ENCODE assay signal across 17 cellular contexts in the genomic region with DNA sequence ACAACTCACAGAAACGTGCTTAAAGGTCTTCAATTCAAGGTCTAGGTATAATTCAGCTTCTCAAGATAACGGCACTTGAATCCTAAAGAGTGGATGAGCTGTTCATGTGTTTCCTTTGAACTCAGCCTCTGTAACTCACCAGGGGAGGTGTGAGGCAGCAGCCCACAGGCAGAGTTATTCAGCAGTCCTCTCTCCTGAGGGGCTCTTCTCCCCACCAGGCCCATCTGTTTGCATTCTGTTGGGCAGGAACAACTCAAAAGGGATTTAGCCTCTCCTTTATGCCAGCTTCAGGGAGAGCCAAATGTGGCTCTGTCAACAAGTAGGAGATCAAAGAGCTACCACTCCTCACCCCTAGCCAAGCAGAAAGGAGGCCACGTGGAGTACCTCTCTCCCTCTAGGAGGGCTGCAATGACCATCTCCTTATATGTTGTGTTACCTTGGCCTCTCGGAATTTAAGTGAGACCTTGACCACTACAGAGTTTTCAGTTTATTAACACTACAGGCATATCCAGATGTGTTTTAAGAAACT.
"Had no signal": no experiment of that assay in that cellular context is flagged by ENCODE, and none has a peak within 500 bp of the region (broad histone marks: within the 10 kb centered on the region; RNA-seq: fewer than 3 reads in every experiment).

No MANE protein-coding gene starts in this region.

- H3K27ac ChIP-seq: esophagus muscularis mucosa, lower lobe of right lung, pancreas, stomach, upper lobe of right lung, VCaP had no signal

- FAIRE-seq: colon, pancreas had no signal

- H3K4me3 Mint-ChIP-seq: activated naive CD4-positive, alpha-beta T cell treated with anti-CD3 and anti-CD28 coated beads, Interleukin-2, amount 10 ng/mL, durations not matched to agents 7 days and 5 days; activated T-helper 17 cell treated with anti-CD3 and anti-CD28 coated beads, Interleukin-2, amount 50 U/mL, for 72 hours; neural crest cell had no signal

- ATAC-seq: activated T-helper 17 cell treated with anti-CD3 and anti-CD28 coated beads, Interleukin-2, amount 50 U/mL, for 72 hours; lower lobe of right lung; pancreas; upper lobe of right lung had no signal

- H3K9me3 ChIP-seq: esophagus muscularis mucosa, lower lobe of right lung, pancreas, thoracic aorta, upper lobe of right lung had no signal

- H3K27ac Mint-ChIP-seq: activated naive CD4-positive, alpha-beta T cell treated with anti-CD3 and anti-CD28 coated beads, Interleukin-2, amount 10 ng/mL, durations not matched to agents 7 days and 5 days; activated T-helper 17 cell treated with anti-CD3 and anti-CD28 coated beads, Interleukin-2, amount 50 U/mL, for 72 hours had no signal

- H3K27me3 ChIP-seq: esophagus muscularis mucosa, pancreas, stomach, upper lobe of right lung had no signal

- H3K4me1 Mint-ChIP-seq: activated naive CD4-positive, alpha-beta T cell treated with anti-CD3 and anti-CD28 coated beads, Interleukin-2, amount 10 ng/mL, durations not matched to agents 7 days and 5 days; activated T-helper 17 cell treated with anti-CD3 and anti-CD28 coated beads, Interleukin-2, amount 50 U/mL, for 72 hours had no signal

- H3K4me3 ChIP-seq: esophagus muscularis mucosa, lower lobe of right lung, pancreas, stomach, thoracic aorta, upper lobe of right lung had no signal

- DNase-seq: activated CD4-positive, alpha-beta T cell treated with anti-CD3 and anti-CD28 coated beads, Interleukin-2, amount 50 U/mL, for 48 hours; activated naive CD4-positive, alpha-beta T cell treated with anti-CD3 and anti-CD28 coated beads, Interleukin-2, amount 10 ng/mL, durations not matched to agents 7 days and 5 days; hippocampal formation; lower lobe of right lung; midbrain; pancreas; stimulated activated CD4-positive, alpha-beta T cell treated with anti-CD3 and anti-CD28 coated beads, Interleukin-1b, Interleukin-23, amount 100 ng/mL, for 48 hours; stomach; T-helper 1 cell; T1000; upper lobe of right lung had no signal

- H3K27me3 Mint-ChIP-seq: activated naive CD4-positive, alpha-beta T cell treated with anti-CD3 and anti-CD28 coated beads, Interleukin-2, amount 10 ng/mL, durations not matched to agents 7 days and 5 days; activated T-helper 17 cell treated with anti-CD3 and anti-CD28 coated beads, Interleukin-2, amount 50 U/mL, for 72 hours had no signal

- H3K4me1 ChIP-seq: lower lobe of right lung, pancreas, stomach, upper lobe of right lung had no signal

- H3K9me3 Mint-ChIP-seq: activated T-helper 17 cell treated with anti-CD3 and anti-CD28 coated beads, Interleukin-2, amount 50 U/mL, for 72 hours had no signal

- H3K36me3 Mint-ChIP-seq: activated naive CD4-positive, alpha-beta T cell treated with anti-CD3 and anti-CD28 coated beads, Interleukin-2, amount 10 ng/mL, durations not matched to agents 7 days and 5 days had no signal

- H3K36me3 ChIP-seq: esophagus muscularis mucosa, lower lobe of right lung, pancreas, stomach, thoracic aorta, upper lobe of right lung had no signal
